Comparison of ENCODE assay signal across 9 cellular contexts in genomic region chr14:20970647-20970982, GRCh38. TPM values are rescaled to one million over a fixed set of nuclear protein-coding genes. Genes with fewer than 3 reads are reported as not detected.
DNase-seq lines count a peak whose midpoint lies in the region; ATAC-seq and TF ChIP-seq lines count a peak whose summit lies in the region.
"Had no signal": no experiment of that assay in that cellular context is flagged by ENCODE, and none has a peak within 500 bp of the region (broad histone marks: within the 10 kb centered on the region; RNA-seq: fewer than 3 reads in every experiment).

No MANE protein-coding gene starts in this region.

- H3K9ac ChIP-seq in PC-3 (ENCODE audit: low read length) = no peak overlapping the region

- CTCF ChIA-PET in PC-3 (lab: Charles Lee) = interaction anchor here (0.6 to 2.3 kb wide), 10 partner anchors 12 to 553 kb away, joined by 3 to 11 read pairs (median 5); partner anchors contain the start of gene SLC39A2

- no peaks in the 10 kb centered on the region for H3K9me2 ChIP-seq in PC-3 (replicated peaks; ENCODE audit: low read length)

- intact Hi-C loops in PC-3 (cut with micrococcal nuclease) = loop anchor here (2.0 to 5.0 kb wide), 2 partner anchors 274 to 358 kb away; no protein-coding TSS in a partner anchor
- intact Hi-C loops in sciatic nerve (cut with DNase I) = loop anchor here (10.0 kb wide), 1 partner anchor 116 kb away; no protein-coding TSS in a partner anchor

- POLR2A ChIA-PET in PC-3 (lab: Charles Lee; ENCODE audit: unreplicated experiment) = no interaction called here

- no peak overlapping the region for H3K27ac ChIP-seq in PC-3 (ENCODE audit: low read length)

- H3K4me3 ChIP-seq in PC-3 (ENCODE audit: low read length) (peak overlapping the region; percentile 77), fibroblast of the aortic adventitia (ENCODE audit: low read depth, low read length) (peak overlapping the region; percentile 73)

- no peaks in the 10 kb centered on the region for H3K36me3 ChIP-seq in PC-3 (ENCODE audit: low read depth, low read length)

- no peaks in the 10 kb centered on the region for H3K79me2 ChIP-seq in PC-3 (ENCODE audit: low read length)

- no peaks in the 10 kb centered on the region for H3K9me3 ChIP-seq in PC-3 (ENCODE audit: low read length)

- BruUV-seq in PC-3 (replicated peaks; lab: Mats Ljungman, UMichigan) = no TSS peak

- peak overlapping the region; percentile 99 for H2AFZ ChIP-seq in PC-3 (ENCODE audit: low read length)

- ATAC-seq in PC-3 = no peak; the same call in 1 of the 2 replicates
- peak; percentile 11 for ATAC-seq in sciatic nerve
- ATAC-seq in GM18861 (IDR thresholded peaks at IDR 0.05; ENCODE audit: unreplicated experiment) = no peak

- peak; percentile 45 for DNase-seq in SHP77 treated with DMSO at 0.1 percent for 48 hours (lab: John Stamatoyannopoulos, UW)
- no peak for DNase-seq in SHP77 (lab: John Stamatoyannopoulos, UW)
- DNase-seq in PC-3 = no peak
- no peak for DNase-seq in fibroblast of the aortic adventitia (ENCODE audit: low read depth)
- no peak for DNase-seq in sciatic nerve (ENCODE audit: low spot score)
- no peak for DNase-seq in activated effector memory CD4-positive, alpha-beta T cell treated with anti-CD3 and anti-CD28 coated beads, Interleukin-2, amount 50 U/mL, for 16 hours
- no peak for DNase-seq in SK-N-DZ (ENCODE audit: low spot score)

- no peak for TF ChIP-seq CTCF in PC-3 (conservative IDR thresholded peaks at IDR 0.05; ENCODE audit: low read depth, low read length)
- no peak for TF ChIP-seq CTCF in fibroblast of the aortic adventitia (IDR thresholded peaks at IDR 0.05; ENCODE audit: insufficient read depth, low read length)

- peaks cover 22% of the 10 kb centered on the region; the same call in 1 of the 2 replicates for H3K27me3 ChIP-seq in PC-3 (ENCODE audit: low read length)

- peak overlapping the region; percentile 99 for H3K4me2 ChIP-seq in PC-3 (ENCODE audit: low read length)

- peaks cover 9% of the 10 kb centered on the region for H3K4me1 ChIP-seq in PC-3 (ENCODE audit: insufficient read depth, low read length)

- H3F3A ChIP-seq in PC-3 (ENCODE audit: low read length, unreplicated experiment) = no peaks in the 10 kb centered on the region

- H4K20me1 ChIP-seq in PC-3 (ENCODE audit: low read length) = no peaks in the 10 kb centered on the region

RNA-seq across cellular contexts. Expression of gene RNASE2, which starts 15.3 kb away (rescaled TPM):
- total RNA-seq in PC-3 (2014; rRNA removed) = not detected in 2 replicates
- total RNA-seq in fibroblast of the aortic adventitia (ENCODE audit: low replicate concordance) = not detected in 2 replicates
- 3.7 TPM for total RNA-seq in sciatic nerve
- polyA plus RNA-seq in SK-N-DZ (2014; cell fraction: cytosol; rRNA removed) = not detected in 2 replicates
- polyA plus RNA-seq in SK-N-DZ (2014; cell fraction: nucleus; rRNA removed) = not detected in 2 replicates

RNA-seq across cellular contexts. Expression of gene METTL17, which starts 19.2 kb away (rescaled TPM):
- total RNA-seq in PC-3 (2014; rRNA removed) (83.0 and 99.0 TPM in 2 replicates), fibroblast of the aortic adventitia (ENCODE audit: low replicate concordance) (17.3 and 44.2 TPM in 2 replicates), sciatic nerve (56.2 TPM)
- polyA plus RNA-seq in SK-N-DZ (2014; cell fraction: cytosol; rRNA removed) = 235 and 249 TPM in 2 replicates
- 1,004 and 1,072 TPM in 2 replicates for polyA plus RNA-seq in SK-N-DZ (2014; cell fraction: nucleus; rRNA removed)

RNA-seq across cellular contexts. Expression of gene SLC39A2, which starts 28.5 kb away (rescaled TPM):
- total RNA-seq in PC-3 (2014; rRNA removed) (not detected in 2 replicates), fibroblast of the aortic adventitia (ENCODE audit: low replicate concordance) (0.18 TPM in 1 of 2 replicates, not detected in the other), sciatic nerve (not detected)
- polyA plus RNA-seq in SK-N-DZ (2014; cell fraction: cytosol; rRNA removed) = 0.54 TPM in 1 of 2 replicates, not detected in the other
- polyA plus RNA-seq in SK-N-DZ (2014; cell fraction: nucleus; rRNA removed) = not detected in 2 replicates
- total RNA-seq: temporal lobe had no signal

RNA-seq across cellular contexts. Expression of gene NDRG2, which starts 54.2 kb away (rescaled TPM):
- 4.0 and 4.7 TPM in 2 replicates for total RNA-seq in PC-3 (2014; rRNA removed)
- total RNA-seq in fibroblast of the aortic adventitia (ENCODE audit: low replicate concordance) = 1.8 and 10.5 TPM in 2 replicates
- 398 TPM for total RNA-seq in sciatic nerve
- 6.1 and 9.8 TPM in 2 replicates for polyA plus RNA-seq in SK-N-DZ (2014; cell fraction: cytosol; rRNA removed)
- polyA plus RNA-seq in SK-N-DZ (2014; cell fraction: nucleus; rRNA removed) = 25.5 and 33.3 TPM in 2 replicates

RNA-seq across cellular contexts. Expression of gene TPPP2, which starts 59.4 kb away (rescaled TPM):
- not detected in 2 replicates for total RNA-seq in PC-3 (2014; rRNA removed)
- not detected in 2 replicates for total RNA-seq in fibroblast of the aortic adventitia (ENCODE audit: low replicate concordance)
- total RNA-seq in sciatic nerve = 0.49 TPM
- not detected in 2 replicates for polyA plus RNA-seq in SK-N-DZ (2014; cell fraction: cytosol; rRNA removed)
- polyA plus RNA-seq in SK-N-DZ (2014; cell fraction: nucleus; rRNA removed) = not detected in 2 replicates
- total RNA-seq: temporal lobe had no signal
